ENCODE assay signal across 24 cellular contexts in the genomic region with DNA sequence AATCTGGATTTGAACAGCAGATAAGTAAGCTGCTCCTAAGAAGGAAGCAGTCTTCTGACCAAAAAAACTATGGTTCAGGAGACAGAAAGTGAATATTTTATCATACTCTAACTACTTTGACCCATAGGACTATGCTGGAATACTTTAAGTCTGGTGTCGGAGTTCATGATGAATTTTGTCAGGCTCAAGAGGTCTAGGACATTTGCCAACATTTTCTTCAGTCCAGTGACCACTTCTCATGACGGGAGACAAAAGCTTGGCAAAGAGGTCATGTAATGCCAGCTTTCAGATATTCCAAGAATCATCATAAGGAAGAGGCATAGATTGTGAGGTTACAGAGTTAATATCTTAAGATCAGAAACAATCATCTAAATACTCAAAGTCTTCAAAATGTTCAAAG. TPM values are rescaled to one million over a fixed set of nuclear protein-coding genes. Genes with fewer than 3 reads are reported as not detected.
DNase-seq lines count a peak whose midpoint lies in the region; ATAC-seq and TF ChIP-seq lines count a peak whose summit lies in the region.
"Had no signal": no experiment of that assay in that cellular context is flagged by ENCODE, and none has a peak within 500 bp of the region (broad histone marks: within the 10 kb centered on the region; RNA-seq: fewer than 3 reads in every experiment).

No MANE protein-coding gene starts in this region.

- intact Hi-C loops in HCT116 (cut with micrococcal nuclease) (loop anchor here (1.0 kb wide), 1 partner anchor 33 kb away; no protein-coding TSS in a partner anchor), PC-9 (cut with micrococcal nuclease; ENCODE audit: unreplicated experiment) (loop anchor here (2.0 kb wide), 2 partner anchors 49 to 59 kb away; no protein-coding TSS in a partner anchor)

- H3K4me3 ChIP-seq in HCT116 (replicated peaks in 1 of 2; ENCODE audit: low read depth in 1 of 2, low read length in 2 of 2) (no peak overlapping the region), PC-9 (no peak overlapping the region), osteoblast (ENCODE audit: insufficient read depth, low read length) (no peak overlapping the region)
- H3K4me3 ChIP-seq: MG63, neural progenitor cell, right lobe of liver, upper lobe of left lung had no signal

- H4K20me1 ChIP-seq in HCT116 (ENCODE audit: insufficient read depth) (no peaks in the 10 kb centered on the region), PC-9 (ENCODE audit: insufficient read depth) (no peaks in the 10 kb centered on the region), osteoblast (ENCODE audit: insufficient read depth, low read length) (no peaks in the 10 kb centered on the region)

- no TSS peak for BruUV-seq in HCT116 (replicated peaks; lab: Mats Ljungman, UMichigan)
- BruUV-seq in PC-9 (replicated peaks; lab: Mats Ljungman, UMichigan), result no TSS peak

- no peak overlapping the region for H2AFZ ChIP-seq in HCT116 (ENCODE audit: low read depth, low read length, poor library complexity, severe bottlenecking)
- no peak overlapping the region for H2AFZ ChIP-seq in PC-9
- H2AFZ ChIP-seq in osteoblast (ENCODE audit: low read length), result no peak overlapping the region
- H2AFZ ChIP-seq: neural progenitor cell had no signal

- H3F3A ChIP-seq in PC-9 (ENCODE audit: insufficient read depth, low read depth), result peaks cover 32% of the 10 kb centered on the region

- H3K79me2 ChIP-seq in HCT116 (ENCODE audit: insufficient read depth, low read length), result no peaks in the 10 kb centered on the region
- H3K79me2 ChIP-seq in PC-9 (ENCODE audit: low read depth), result no peaks in the 10 kb centered on the region
- no peaks in the 10 kb centered on the region for H3K79me2 ChIP-seq in osteoblast (ENCODE audit: insufficient read depth, low read length)

- no peak for TF ChIP-seq RAD21 in HCT116 (IDR thresholded peaks at IDR 0.05; ENCODE audit: low read depth)

- DNase-seq in HCT116 (ENCODE audit: low read depth, low spot score), result no peak
- DNase-seq in PC-9, result no peak
- DNase-seq in epithelial cell of prostate (ENCODE audit: low read depth, low spot score), result no peak
- no peak for DNase-seq in osteoblast (ENCODE audit: insufficient read length, low spot score, missing footprints)
- no peak for DNase-seq in islet precursor cell
- no peak for DNase-seq in cortex of kidney (lab: John Stamatoyannopoulos, UW)
- DNase-seq: activated CD4-positive, alpha-beta T cell treated with anti-CD3 and anti-CD28 coated beads for 4 hours; activated naive CD8-positive, alpha-beta T cell treated with anti-CD3 and anti-CD28 coated beads for 36 hours; activated T-cell treated with anti-CD3 and anti-CD28 coated beads for 4 hours; cerebellar nuclear complex; EL; KBM-7; MG63; NCI-H2029 treated with DMSO at 0.1 percent for 48 hours; right lobe of liver; stimulated activated CD4-positive, alpha-beta T cell treated with anti-CD3 and anti-CD28 coated beads, Interleukin-4, amount 100 ng/mL, for 4 hours; substantia nigra; T-helper 9 cell; upper lobe of left lung had no signal

- peak overlapping the region; percentile 97; the same call in 1 of the 2 replicates for H3K27ac ChIP-seq in HCT116 (ENCODE audit: low read depth, low read length)
- H3K27ac ChIP-seq in PC-9, result peak overlapping the region; percentile 96
- peak overlapping the region; percentile 95 for H3K27ac ChIP-seq in epithelial cell of prostate
- H3K27ac ChIP-seq in osteoblast (ENCODE audit: low read depth, low read length), result peak overlapping the region; percentile 43
- H3K27ac ChIP-seq: neural progenitor cell, right lobe of liver, RWPE1, upper lobe of left lung, VCaP had no signal

- POLR2A ChIA-PET in HCT116 (lab: Charles Lee), result interaction anchor here (0.8 to 5.5 kb wide), 6 partner anchors 8 to 55 kb away, joined by 3 to 65 read pairs (median 4); a partner anchor contains a TSS
- POLR2A ChIA-PET in PC-9 (lab: Charles Lee; ENCODE audit: unreplicated experiment), result interaction anchor here (0.6 kb wide), 1 partner anchor 8 kb away, joined by 8 read pairs; no protein-coding TSS in a partner anchor

- no peaks in the 10 kb centered on the region for H3K27me3 ChIP-seq in HCT116 (ENCODE audit: insufficient read depth, low read length)
- no peaks in the 10 kb centered on the region for H3K27me3 ChIP-seq in PC-9 (ENCODE audit: insufficient read depth, low read depth)
- no peaks in the 10 kb centered on the region for H3K27me3 ChIP-seq in osteoblast (ENCODE audit: insufficient read depth, low read length)
- H3K27me3 ChIP-seq: MG63, neural progenitor cell, right lobe of liver, upper lobe of left lung had no signal

- TF ChIP-seq POLR2A in HCT116 (IDR thresholded peaks at IDR 0.05; ENCODE audit: borderline replicate concordance, extremely low read depth, insufficient read depth, insufficient read length), result no peak

- no peaks in the 10 kb centered on the region for H3K9me2 ChIP-seq in HCT116 (ENCODE audit: insufficient read depth)
- H3K9me2 ChIP-seq in PC-9 (ENCODE audit: insufficient read depth), result no peaks in the 10 kb centered on the region

- CTCF ChIA-PET in HCT116 (lab: Charles Lee), result interaction anchor here (1.4 kb wide), 1 partner anchor 20 kb away, joined by 4 read pairs; no protein-coding TSS in a partner anchor
- CTCF ChIA-PET in PC-9 (lab: Charles Lee), result no interaction called here

- H3K4me2 ChIP-seq in HCT116 (ENCODE audit: low read length), result peak overlapping the region; percentile 45
- peak overlapping the region; percentile 62 for H3K4me2 ChIP-seq in PC-9
- H3K4me2 ChIP-seq in osteoblast (ENCODE audit: insufficient read depth, low read length), result no peak overlapping the region
- H3K4me2 ChIP-seq: neural progenitor cell had no signal

- H3K4me1 ChIP-seq in HCT116 (ENCODE audit: control insufficient read depth in 1 of 2, insufficient read depth in 2 of 2, low read length in 2 of 2) (peaks cover 35 to 62% of the 10 kb centered on the region in 2 experiments), PC-9 (replicated peaks; ENCODE audit: insufficient read depth) (peaks cover 39% of the 10 kb centered on the region), osteoblast (ENCODE audit: insufficient read depth, low read length) (peaks cover 51% of the 10 kb centered on the region)
- H3K4me1 ChIP-seq: neural progenitor cell, right lobe of liver, upper lobe of left lung had no signal

- H3K9ac ChIP-seq in HCT116 (ENCODE audit: low read length), result no peak overlapping the region
- H3K9ac ChIP-seq: neural progenitor cell had no signal

- ATAC-seq in HCT116 (no peak), HG02642 (IDR thresholded peaks at IDR 0.05; ENCODE audit: poor library complexity, unreplicated experiment) (no peak)
- ATAC-seq: right lobe of liver; stimulated activated memory B cell treated with anti-CD40 and anti-IgM and Interleukin-4, amounts not matched to agents 10 μg/mL and 1 μg/mL and 100 μg/mL, for 72 hours had no signal

- RAD21 ChIA-PET in HCT116 (lab: Charles Lee; ENCODE audit: low non-redundant PET in 1 of 2, low total read pairs in 2 of 2, uncharacterized antibody in 2 of 2, unreplicated experiment in 2 of 2), result no interaction called here

- H3K36me3 ChIP-seq in HCT116 (ENCODE audit: control insufficient read depth in 1 of 2, insufficient read depth in 2 of 2, low read length in 2 of 2) (no peaks in the 10 kb centered on the region; a peak in 1 of 4 replicates), PC-9 (ENCODE audit: low read depth) (no peaks in the 10 kb centered on the region), osteoblast (ENCODE audit: insufficient read depth, low read length) (no peaks in the 10 kb centered on the region)
- H3K36me3 ChIP-seq: MG63, neural progenitor cell, right lobe of liver, upper lobe of left lung had no signal

- TF ChIP-seq CTCF in HCT116 (IDR thresholded peaks at IDR 0.05 in 2 of 3, conservative IDR thresholded peaks at IDR 0.05 in 1 of 3; ENCODE audit: borderline replicate concordance in 1 of 3, insufficient read depth in 1 of 3, low read depth in 2 of 3, low read length in 2 of 3) (no peak), PC-9 (conservative IDR thresholded peaks at IDR 0.05) (no peak), osteoblast (IDR thresholded peaks at IDR 0.05; ENCODE audit: extremely low read depth, low read depth, low read length) (no peak)

- no peaks in the 10 kb centered on the region for H3K9me3 ChIP-seq in HCT116 (ENCODE audit: control insufficient read depth in 1 of 2, insufficient read depth in 1 of 2, low read depth in 1 of 2, low read length in 2 of 2)
- peaks cover 6% of the 10 kb centered on the region for H3K9me3 ChIP-seq in PC-9 (ENCODE audit: insufficient read depth, low read depth)
- no peaks in the 10 kb centered on the region for H3K9me3 ChIP-seq in osteoblast (ENCODE audit: low read depth, low read length)
- H3K9me3 ChIP-seq: MG63, right lobe of liver, upper lobe of left lung had no signal

TF ChIP-seq in HCT116, 20 proteins besides CTCF, POLR2A, EP300 and RAD21 (continues in another document):
- TF ChIP-seq, protein P1, sequence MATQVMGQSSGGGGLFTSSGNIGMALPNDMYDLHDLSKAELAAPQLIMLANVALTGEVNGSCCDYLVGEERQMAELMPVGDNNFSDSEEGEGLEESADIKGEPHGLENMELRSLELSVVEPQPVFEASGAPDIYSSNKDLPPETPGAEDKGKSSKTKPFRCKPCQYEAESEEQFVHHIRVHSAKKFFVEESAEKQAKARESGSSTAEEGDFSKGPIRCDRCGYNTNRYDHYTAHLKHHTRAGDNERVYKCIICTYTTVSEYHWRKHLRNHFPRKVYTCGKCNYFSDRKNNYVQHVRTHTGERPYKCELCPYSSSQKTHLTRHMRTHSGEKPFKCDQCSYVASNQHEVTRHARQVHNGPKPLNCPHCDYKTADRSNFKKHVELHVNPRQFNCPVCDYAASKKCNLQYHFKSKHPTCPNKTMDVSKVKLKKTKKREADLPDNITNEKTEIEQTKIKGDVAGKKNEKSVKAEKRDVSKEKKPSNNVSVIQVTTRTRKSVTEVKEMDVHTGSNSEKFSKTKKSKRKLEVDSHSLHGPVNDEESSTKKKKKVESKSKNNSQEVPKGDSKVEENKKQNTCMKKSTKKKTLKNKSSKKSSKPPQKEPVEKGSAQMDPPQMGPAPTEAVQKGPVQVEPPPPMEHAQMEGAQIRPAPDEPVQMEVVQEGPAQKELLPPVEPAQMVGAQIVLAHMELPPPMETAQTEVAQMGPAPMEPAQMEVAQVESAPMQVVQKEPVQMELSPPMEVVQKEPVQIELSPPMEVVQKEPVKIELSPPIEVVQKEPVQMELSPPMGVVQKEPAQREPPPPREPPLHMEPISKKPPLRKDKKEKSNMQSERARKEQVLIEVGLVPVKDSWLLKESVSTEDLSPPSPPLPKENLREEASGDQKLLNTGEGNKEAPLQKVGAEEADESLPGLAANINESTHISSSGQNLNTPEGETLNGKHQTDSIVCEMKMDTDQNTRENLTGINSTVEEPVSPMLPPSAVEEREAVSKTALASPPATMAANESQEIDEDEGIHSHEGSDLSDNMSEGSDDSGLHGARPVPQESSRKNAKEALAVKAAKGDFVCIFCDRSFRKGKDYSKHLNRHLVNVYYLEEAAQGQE (IDR thresholded peaks at IDR 0.05; ENCODE audit: low read depth), result no peak
- no peak for TF ChIP-seq YY1 (IDR thresholded peaks at IDR 0.05; ENCODE audit: extremely low read depth, insufficient replicate concordance, low read depth, low read length)
- TF ChIP-seq ZFX (IDR thresholded peaks at IDR 0.05), result no peak
- no peak for TF ChIP-seq POLR2AphosphoS5 (IDR thresholded peaks at IDR 0.05; ENCODE audit: low read depth, low read length)
- no peak for TF ChIP-seq FOSL1 (IDR thresholded peaks at IDR 0.05; ENCODE audit: low read depth)

RNA-seq across cellular contexts. Expression of a gene that starts 20.5 kb away (rescaled TPM):
- total RNA-seq in HCT116 (2021; ENCODE audit: unreplicated experiment) (532 TPM), PC-9 (2021) (83.1 and 112 TPM in 2 replicates), osteoblast (187 and 278 TPM in 2 replicates)
- polyA plus RNA-seq in HCT116 (2012), result 106 and 160 TPM in 2 replicates

Comparison
In these comparisons a context has a peak if more than half of its experiments do, and no peak if none do; other contexts are left out.
1. H3K27ac ChIP-seq: peak in every context shown above with its lines; median percentile 97 in HCT116; 96 in PC-9; 95 in epithelial cell of prostate; 43 in osteoblast.